18 cellular contexts compared by ENCODE assay signal in the genomic region with DNA sequence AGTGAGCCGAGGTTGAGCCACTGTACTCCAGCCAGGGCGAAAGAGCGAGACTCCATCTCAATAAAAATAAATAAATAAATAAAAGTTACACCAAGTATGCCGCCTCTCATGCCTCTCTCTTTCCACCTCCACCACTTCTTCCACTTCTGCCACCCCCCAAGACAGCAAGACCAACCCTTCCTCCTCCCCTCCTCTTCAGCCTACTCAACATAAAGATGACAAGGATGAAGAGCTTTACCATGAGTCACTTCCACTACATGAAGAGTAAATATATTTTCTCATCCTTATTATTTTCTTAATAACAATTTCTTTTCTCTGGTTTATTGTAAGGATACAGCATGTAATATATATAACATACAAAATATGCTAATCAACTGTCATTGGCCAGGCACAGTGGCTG. TPM values are rescaled to one million over a fixed set of nuclear protein-coding genes. Genes with fewer than 3 reads are reported as not detected.
A peak's percentile ranks its signal among the peaks of the same experiment; 100 is the strongest.
DNase-seq lines count a peak whose midpoint lies in the region; ATAC-seq and TF ChIP-seq lines count a peak whose summit lies in the region.
"Had no signal": no experiment of that assay in that cellular context is flagged by ENCODE, and none has a peak within 500 bp of the region (broad histone marks: within the 10 kb centered on the region; RNA-seq: fewer than 3 reads in every experiment).

No MANE protein-coding gene starts in this region.

- H3F3A ChIP-seq in PC-3 (ENCODE audit: low read length, unreplicated experiment) = no peaks in the 10 kb centered on the region

- H3K27ac ChIP-seq in C4-2B (peak overlapping the region; percentile 21; the same call in 1 of the 2 replicates), PC-3 (ENCODE audit: low read length) (no peak overlapping the region)
- H3K27ac ChIP-seq: SK-N-MC had no signal

- no peaks in the 10 kb centered on the region for H3K9me3 ChIP-seq in PC-3 (ENCODE audit: low read length)
- H3K9me3 ChIP-seq: BE2C had no signal

- ATAC-seq in PC-3 (peak; percentile 21), HG02852 (IDR thresholded peaks at IDR 0.05; ENCODE audit: unreplicated experiment) (no peak)

- H3K9me2 ChIP-seq in PC-3 (replicated peaks; ENCODE audit: low read length) = no peaks in the 10 kb centered on the region

- H3K9ac ChIP-seq in PC-3 (ENCODE audit: low read length) = no peak overlapping the region

- peaks cover 32% of the 10 kb centered on the region for H3K79me2 ChIP-seq in PC-3 (ENCODE audit: low read length)

- H3K36me3 ChIP-seq in PC-3 (ENCODE audit: low read depth, low read length) = no peaks in the 10 kb centered on the region
- H3K36me3 ChIP-seq: BE2C had no signal

- H3K4me1 ChIP-seq in PC-3 (ENCODE audit: insufficient read depth, low read length) = peaks cover 16% of the 10 kb centered on the region
- H3K4me1 ChIP-seq: BE2C had no signal

- intact Hi-C loops in PC-3 (cut with micrococcal nuclease) = loop anchor here (5.0 kb wide), 2 partner anchors 198 to 213 kb away; partner anchors contain the start of gene KMT5A

- H3K27me3 ChIP-seq in PC-3 (ENCODE audit: low read length) = no peaks in the 10 kb centered on the region
- H3K27me3 ChIP-seq: BE2C had no signal

- peak overlapping the region; percentile 36; the same call in 1 of the 2 replicates for H3K4me2 ChIP-seq in PC-3 (ENCODE audit: low read length)

- H4K20me1 ChIP-seq in PC-3 (ENCODE audit: low read length) = no peaks in the 10 kb centered on the region

- no peak for TF ChIP-seq CTCF in C4-2B (conservative IDR thresholded peaks at IDR 0.05)
- TF ChIP-seq CTCF in PC-3 (conservative IDR thresholded peaks at IDR 0.05; ENCODE audit: low read depth, low read length) = no peak

- H2AFZ ChIP-seq in PC-3 (ENCODE audit: low read length) = no peak overlapping the region

- POLR2A ChIA-PET in PC-3 (lab: Charles Lee; ENCODE audit: unreplicated experiment) = no interaction called here

- peak; percentile 18 for DNase-seq in EH (ENCODE audit: low read depth)
- DNase-seq in PC-3 = peak; percentile 31
- peak; percentile 45 for DNase-seq in iris pigment epithelial cell (ENCODE audit: low read depth)
- DNase-seq in cortex of kidney (lab: John Stamatoyannopoulos, UW) = no peak
- no peak for DNase-seq in NCI-H2081 (lab: John Stamatoyannopoulos, UW)
- DNase-seq: BE2C; CD4-positive, CD25-positive, alpha-beta regulatory T cell; COR-L47; DMS79 treated with DMSO at 0.1 percent for 48 hours; GOT3; HCEC 1CT; NCI-H1694; NCI-H446; NCI-H526; SHP77 treated with DMSO at 0.1 percent for 48 hours had no signal

- no peak overlapping the region for H3K4me3 ChIP-seq in PC-3 (ENCODE audit: low read length)
- H3K4me3 ChIP-seq: SK-N-MC had no signal

- no TSS peak for BruUV-seq in PC-3 (replicated peaks; lab: Mats Ljungman, UMichigan)

- CTCF ChIA-PET in PC-3 (lab: Charles Lee) = interaction anchor here (0.6 kb wide), 1 partner anchor 85 kb away, joined by 3 read pairs; no protein-coding TSS in a partner anchor

RNA-seq across cellular contexts. Expression of gene TMED2, which starts 3.6 kb away (rescaled TPM):
- total RNA-seq in PC-3 (2014; rRNA removed) = 299 and 338 TPM in 2 replicates

RNA-seq across cellular contexts. Expression of gene DDX55, which starts 21.1 kb away (rescaled TPM):
- 41.1 and 50.0 TPM in 2 replicates for total RNA-seq in PC-3 (2014; rRNA removed)

RNA-seq across cellular contexts. Expression of gene RILPL1, which starts 47.3 kb away (rescaled TPM):
- 14.7 and 18.8 TPM in 2 replicates for total RNA-seq in PC-3 (2014; rRNA removed)

RNA-seq across cellular contexts. Expression of gene EIF2B1, which starts 52.7 kb away (rescaled TPM):
- total RNA-seq in PC-3 (2014; rRNA removed) = 70.8 and 83.4 TPM in 2 replicates

RNA-seq across cellular contexts. Expression of gene GTF2H3, which starts 52.9 kb away (rescaled TPM):
- total RNA-seq in PC-3 (2014; rRNA removed) = 24.2 and 37.6 TPM in 2 replicates

Comparison
In these comparisons a context has a peak if more than half of its experiments do, and no peak if none do; other contexts are left out.
1. DNase-seq: peak in EH (single experiment), PC-3 (single experiment) and iris pigment epithelial cell (single experiment); none in cortex of kidney (single experiment) and NCI-H2081 (0 of 2).